1 cellular context compared by ENCODE assay signal in the genomic region with DNA sequence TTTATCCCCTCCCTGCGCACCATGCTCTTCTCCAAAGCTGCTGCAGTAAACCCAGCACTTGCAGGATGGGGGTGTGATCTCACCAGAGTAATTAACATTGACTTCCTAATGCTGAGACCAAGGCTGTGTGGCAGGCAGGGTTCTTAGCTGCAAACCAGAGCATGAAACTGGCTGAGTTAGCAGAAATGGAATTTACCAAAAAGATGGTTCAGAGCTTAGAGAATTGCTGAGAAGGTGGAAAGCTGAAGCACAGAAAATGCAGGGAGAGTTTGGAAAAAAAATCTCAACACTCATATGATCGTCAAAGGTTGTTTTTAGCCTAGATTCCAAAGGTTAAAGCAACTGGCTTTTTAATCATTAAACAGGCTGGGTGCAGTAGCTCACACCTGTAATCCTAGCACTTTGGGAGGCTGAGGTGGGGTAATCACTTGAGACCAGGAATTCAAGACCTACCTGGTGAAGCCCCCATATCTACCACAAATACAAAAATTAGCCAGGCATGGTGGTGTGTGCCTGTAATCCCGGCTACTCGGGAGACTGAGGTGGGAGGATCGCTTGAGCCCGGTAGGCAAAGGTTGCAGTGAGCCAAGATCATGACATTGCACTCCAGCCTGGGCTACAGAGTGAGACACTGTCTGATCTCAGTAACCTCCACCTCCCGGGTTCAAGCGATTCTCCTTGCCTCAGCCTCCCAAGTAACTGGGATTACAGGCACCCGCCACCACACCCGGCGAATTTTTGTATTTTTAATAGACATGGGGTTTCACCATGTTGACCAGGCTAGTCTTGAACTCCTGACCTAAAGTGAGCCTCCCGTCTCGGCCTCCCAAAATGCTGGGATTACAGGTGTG.
TF ChIP-seq lines count a peak whose summit lies in the region.

No MANE protein-coding gene starts in this region.

TF ChIP-seq in HepG2, 621 proteins besides CTCF, POLR2A, EP300 and RAD21 (continued from another document and continues in another):
- TF ChIP-seq, protein P1, sequence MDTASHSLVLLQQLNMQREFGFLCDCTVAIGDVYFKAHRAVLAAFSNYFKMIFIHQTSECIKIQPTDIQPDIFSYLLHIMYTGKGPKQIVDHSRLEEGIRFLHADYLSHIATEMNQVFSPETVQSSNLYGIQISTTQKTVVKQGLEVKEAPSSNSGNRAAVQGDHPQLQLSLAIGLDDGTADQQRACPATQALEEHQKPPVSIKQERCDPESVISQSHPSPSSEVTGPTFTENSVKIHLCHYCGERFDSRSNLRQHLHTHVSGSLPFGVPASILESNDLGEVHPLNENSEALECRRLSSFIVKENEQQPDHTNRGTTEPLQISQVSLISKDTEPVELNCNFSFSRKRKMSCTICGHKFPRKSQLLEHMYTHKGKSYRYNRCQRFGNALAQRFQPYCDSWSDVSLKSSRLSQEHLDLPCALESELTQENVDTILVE (CRISPR knock-in tag; IDR thresholded peaks at IDR 0.05) = no peak; the same call in 1 of the 2 replicates
- TF ChIP-seq, protein P2, sequence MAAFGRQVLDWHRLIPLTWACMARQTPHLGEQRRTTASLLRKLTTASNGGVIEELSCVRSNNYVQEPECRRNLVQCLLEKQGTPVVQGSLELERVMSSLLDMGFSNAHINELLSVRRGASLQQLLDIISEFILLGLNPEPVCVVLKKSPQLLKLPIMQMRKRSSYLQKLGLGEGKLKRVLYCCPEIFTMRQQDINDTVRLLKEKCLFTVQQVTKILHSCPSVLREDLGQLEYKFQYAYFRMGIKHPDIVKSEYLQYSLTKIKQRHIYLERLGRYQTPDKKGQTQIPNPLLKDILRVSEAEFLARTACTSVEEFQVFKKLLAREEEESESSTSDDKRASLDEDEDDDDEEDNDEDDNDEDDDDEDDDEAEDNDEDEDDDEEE (CRISPR knock-in tag; IDR thresholded peaks at IDR 0.05) = no peak; the same call in 1 of the 2 replicates
- TF ChIP-seq ZNF564 (CRISPR knock-in tag; IDR thresholded peaks at IDR 0.05) (peak; percentile 36; the same call in 1 of the 2 replicates), TCF7L2 (IDR thresholded peaks at IDR 0.05; ENCODE audit: low read depth, low read length) (no peak), TCF12 (IDR thresholded peaks at IDR 0.05) (no peak), TCF12 (CRISPR knock-in tag; IDR thresholded peaks at IDR 0.05) (no peak), ZNF615 (CRISPR knock-in tag; IDR thresholded peaks at IDR 0.05; ENCODE audit: borderline replicate concordance) (no peak), ZNF251 (CRISPR knock-in tag; IDR thresholded peaks at IDR 0.05) (no peak), SOX6 (IDR thresholded peaks at IDR 0.05) (no peak), SOX6 (CRISPR knock-in tag; IDR thresholded peaks at IDR 0.05) (peak; percentile 47), JDP2 (CRISPR knock-in tag; IDR thresholded peaks at IDR 0.05; ENCODE audit: borderline replicate concordance) (no peak), ZSCAN29 (CRISPR knock-in tag; conservative IDR thresholded peaks at IDR 0.05) (no peak), SETDB1 (CRISPR knock-in tag; IDR thresholded peaks at IDR 0.05; ENCODE audit: borderline replicate concordance) (no peak), ZNF782 (CRISPR knock-in tag; IDR thresholded peaks at IDR 0.05; ENCODE audit: borderline replicate concordance) (0 out of 2 replicates have a peak, but pooled peaks have one; percentile 1), PLRG1 (conservative IDR thresholded peaks at IDR 0.05) (no peak), ZNF264 (CRISPR knock-in tag; IDR thresholded peaks at IDR 0.05) (peak; percentile 84; the same call in 1 of the 2 replicates), NFE2 (CRISPR knock-in tag; IDR thresholded peaks at IDR 0.05) (no peak), MAFG (CRISPR knock-in tag; IDR thresholded peaks at IDR 0.05) (peak; percentile 65; the same call in 1 of the 2 replicates), SMC3 (IDR thresholded peaks at IDR 0.05; ENCODE audit: low read length) (no peak), NCOA2 (CRISPR knock-in tag; IDR thresholded peaks at IDR 0.05) (peak; percentile 55; the same call in 1 of the 2 replicates), ZSCAN21 (CRISPR knock-in tag; IDR thresholded peaks at IDR 0.05; ENCODE audit: borderline replicate concordance) (peak; percentile 71; the same call in 1 of the 2 replicates), ZNF136 (CRISPR knock-in tag; IDR thresholded peaks at IDR 0.05; ENCODE audit: low read depth) (no peak), ZNF496 (CRISPR knock-in tag; IDR thresholded peaks at IDR 0.05; ENCODE audit: insufficient replicate concordance) (no peak), ZFP36L1 (CRISPR knock-in tag; IDR thresholded peaks at IDR 0.05) (0 out of 2 replicates have a peak, but pooled peaks have one; percentile 16), ZFP36 (IDR thresholded peaks at IDR 0.05; ENCODE audit: borderline replicate concordance, low read depth, low read length, partially characterized antibody) (no peak)
- TF ChIP-seq, protein P3, sequence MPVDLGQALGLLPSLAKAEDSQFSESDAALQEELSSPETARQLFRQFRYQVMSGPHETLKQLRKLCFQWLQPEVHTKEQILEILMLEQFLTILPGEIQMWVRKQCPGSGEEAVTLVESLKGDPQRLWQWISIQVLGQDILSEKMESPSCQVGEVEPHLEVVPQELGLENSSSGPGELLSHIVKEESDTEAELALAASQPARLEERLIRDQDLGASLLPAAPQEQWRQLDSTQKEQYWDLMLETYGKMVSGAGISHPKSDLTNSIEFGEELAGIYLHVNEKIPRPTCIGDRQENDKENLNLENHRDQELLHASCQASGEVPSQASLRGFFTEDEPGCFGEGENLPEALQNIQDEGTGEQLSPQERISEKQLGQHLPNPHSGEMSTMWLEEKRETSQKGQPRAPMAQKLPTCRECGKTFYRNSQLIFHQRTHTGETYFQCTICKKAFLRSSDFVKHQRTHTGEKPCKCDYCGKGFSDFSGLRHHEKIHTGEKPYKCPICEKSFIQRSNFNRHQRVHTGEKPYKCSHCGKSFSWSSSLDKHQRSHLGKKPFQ (CRISPR knock-in tag; IDR thresholded peaks at IDR 0.05; ENCODE audit: insufficient replicate concordance) = peak; percentile 94
- TF ChIP-seq, protein P4, sequence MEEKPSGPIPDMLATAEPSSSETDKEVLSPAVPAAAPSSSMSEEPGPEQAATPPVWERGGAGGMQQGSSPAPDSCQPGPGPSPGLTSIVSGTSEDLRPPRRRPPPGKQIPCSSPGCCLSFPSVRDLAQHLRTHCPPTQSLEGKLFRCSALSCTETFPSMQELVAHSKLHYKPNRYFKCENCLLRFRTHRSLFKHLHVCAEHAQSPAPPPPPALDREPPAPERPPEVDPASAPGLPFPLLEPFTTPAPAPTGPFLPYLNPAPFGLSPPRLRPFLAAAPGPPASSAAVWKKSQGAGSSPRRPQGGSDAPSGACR (CRISPR knock-in tag; IDR thresholded peaks at IDR 0.05) = peak; percentile 48; the same call in 1 of the 2 replicates
- TF ChIP-seq, protein P5, sequence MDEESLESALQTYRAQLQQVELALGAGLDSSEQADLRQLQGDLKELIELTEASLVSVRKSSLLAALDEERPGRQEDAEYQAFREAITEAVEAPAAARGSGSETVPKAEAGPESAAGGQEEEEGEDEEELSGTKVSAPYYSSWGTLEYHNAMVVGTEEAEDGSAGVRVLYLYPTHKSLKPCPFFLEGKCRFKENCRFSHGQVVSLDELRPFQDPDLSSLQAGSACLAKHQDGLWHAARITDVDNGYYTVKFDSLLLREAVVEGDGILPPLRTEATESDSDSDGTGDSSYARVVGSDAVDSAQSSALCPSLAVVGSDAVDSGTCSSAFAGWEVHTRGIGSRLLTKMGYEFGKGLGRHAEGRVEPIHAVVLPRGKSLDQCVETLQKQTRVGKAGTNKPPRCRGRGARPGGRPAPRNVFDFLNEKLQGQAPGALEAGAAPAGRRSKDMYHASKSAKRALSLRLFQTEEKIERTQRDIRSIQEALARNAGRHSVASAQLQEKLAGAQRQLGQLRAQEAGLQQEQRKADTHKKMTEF (CRISPR knock-in tag; IDR thresholded peaks at IDR 0.05) = peak; percentile 39; the same call in 1 of the 2 replicates
- TF ChIP-seq, protein P6, sequence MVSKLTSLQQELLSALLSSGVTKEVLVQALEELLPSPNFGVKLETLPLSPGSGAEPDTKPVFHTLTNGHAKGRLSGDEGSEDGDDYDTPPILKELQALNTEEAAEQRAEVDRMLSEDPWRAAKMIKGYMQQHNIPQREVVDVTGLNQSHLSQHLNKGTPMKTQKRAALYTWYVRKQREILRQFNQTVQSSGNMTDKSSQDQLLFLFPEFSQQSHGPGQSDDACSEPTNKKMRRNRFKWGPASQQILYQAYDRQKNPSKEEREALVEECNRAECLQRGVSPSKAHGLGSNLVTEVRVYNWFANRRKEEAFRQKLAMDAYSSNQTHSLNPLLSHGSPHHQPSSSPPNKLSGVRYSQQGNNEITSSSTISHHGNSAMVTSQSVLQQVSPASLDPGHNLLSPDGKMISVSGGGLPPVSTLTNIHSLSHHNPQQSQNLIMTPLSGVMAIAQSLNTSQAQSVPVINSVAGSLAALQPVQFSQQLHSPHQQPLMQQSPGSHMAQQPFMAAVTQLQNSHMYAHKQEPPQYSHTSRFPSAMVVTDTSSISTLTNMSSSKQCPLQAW (CRISPR knock-in tag; IDR thresholded peaks at IDR 0.05) = peak; percentile 99
- TF ChIP-seq, protein P7, sequence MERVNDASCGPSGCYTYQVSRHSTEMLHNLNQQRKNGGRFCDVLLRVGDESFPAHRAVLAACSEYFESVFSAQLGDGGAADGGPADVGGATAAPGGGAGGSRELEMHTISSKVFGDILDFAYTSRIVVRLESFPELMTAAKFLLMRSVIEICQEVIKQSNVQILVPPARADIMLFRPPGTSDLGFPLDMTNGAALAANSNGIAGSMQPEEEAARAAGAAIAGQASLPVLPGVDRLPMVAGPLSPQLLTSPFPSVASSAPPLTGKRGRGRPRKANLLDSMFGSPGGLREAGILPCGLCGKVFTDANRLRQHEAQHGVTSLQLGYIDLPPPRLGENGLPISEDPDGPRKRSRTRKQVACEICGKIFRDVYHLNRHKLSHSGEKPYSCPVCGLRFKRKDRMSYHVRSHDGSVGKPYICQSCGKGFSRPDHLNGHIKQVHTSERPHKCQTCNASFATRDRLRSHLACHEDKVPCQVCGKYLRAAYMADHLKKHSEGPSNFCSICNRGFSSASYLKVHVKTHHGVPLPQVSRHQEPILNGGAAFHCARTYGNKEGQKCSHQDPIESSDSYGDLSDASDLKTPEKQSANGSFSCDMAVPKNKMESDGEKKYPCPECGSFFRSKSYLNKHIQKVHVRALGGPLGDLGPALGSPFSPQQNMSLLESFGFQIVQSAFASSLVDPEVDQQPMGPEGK (CRISPR knock-in tag; IDR thresholded peaks at IDR 0.05) = peak; percentile 59
- TF ChIP-seq, protein P8, sequence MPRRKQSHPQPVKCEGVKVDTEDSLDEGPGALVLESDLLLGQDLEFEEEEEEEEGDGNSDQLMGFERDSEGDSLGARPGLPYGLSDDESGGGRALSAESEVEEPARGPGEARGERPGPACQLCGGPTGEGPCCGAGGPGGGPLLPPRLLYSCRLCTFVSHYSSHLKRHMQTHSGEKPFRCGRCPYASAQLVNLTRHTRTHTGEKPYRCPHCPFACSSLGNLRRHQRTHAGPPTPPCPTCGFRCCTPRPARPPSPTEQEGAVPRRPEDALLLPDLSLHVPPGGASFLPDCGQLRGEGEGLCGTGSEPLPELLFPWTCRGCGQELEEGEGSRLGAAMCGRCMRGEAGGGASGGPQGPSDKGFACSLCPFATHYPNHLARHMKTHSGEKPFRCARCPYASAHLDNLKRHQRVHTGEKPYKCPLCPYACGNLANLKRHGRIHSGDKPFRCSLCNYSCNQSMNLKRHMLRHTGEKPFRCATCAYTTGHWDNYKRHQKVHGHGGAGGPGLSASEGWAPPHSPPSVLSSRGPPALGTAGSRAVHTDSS (CRISPR knock-in tag; conservative IDR thresholded peaks at IDR 0.05) = 0 out of 2 replicates have a peak, but pooled peaks have one; percentile 61
- TF ChIP-seq, protein P9, sequence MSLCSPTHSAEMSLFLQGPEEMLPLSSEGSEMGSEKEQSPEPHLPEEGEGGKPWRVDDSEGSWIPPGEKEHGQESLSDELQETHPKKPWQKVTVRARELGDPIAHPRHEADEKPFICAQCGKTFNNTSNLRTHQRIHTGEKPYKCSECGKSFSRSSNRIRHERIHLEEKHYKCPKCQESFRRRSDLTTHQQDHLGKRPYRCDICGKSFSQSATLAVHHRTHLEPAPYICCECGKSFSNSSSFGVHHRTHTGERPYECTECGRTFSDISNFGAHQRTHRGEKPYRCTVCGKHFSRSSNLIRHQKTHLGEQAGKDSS (CRISPR knock-in tag; IDR thresholded peaks at IDR 0.05; ENCODE audit: borderline replicate concordance, low read depth) = no peak
- TF ChIP-seq, protein P10, sequence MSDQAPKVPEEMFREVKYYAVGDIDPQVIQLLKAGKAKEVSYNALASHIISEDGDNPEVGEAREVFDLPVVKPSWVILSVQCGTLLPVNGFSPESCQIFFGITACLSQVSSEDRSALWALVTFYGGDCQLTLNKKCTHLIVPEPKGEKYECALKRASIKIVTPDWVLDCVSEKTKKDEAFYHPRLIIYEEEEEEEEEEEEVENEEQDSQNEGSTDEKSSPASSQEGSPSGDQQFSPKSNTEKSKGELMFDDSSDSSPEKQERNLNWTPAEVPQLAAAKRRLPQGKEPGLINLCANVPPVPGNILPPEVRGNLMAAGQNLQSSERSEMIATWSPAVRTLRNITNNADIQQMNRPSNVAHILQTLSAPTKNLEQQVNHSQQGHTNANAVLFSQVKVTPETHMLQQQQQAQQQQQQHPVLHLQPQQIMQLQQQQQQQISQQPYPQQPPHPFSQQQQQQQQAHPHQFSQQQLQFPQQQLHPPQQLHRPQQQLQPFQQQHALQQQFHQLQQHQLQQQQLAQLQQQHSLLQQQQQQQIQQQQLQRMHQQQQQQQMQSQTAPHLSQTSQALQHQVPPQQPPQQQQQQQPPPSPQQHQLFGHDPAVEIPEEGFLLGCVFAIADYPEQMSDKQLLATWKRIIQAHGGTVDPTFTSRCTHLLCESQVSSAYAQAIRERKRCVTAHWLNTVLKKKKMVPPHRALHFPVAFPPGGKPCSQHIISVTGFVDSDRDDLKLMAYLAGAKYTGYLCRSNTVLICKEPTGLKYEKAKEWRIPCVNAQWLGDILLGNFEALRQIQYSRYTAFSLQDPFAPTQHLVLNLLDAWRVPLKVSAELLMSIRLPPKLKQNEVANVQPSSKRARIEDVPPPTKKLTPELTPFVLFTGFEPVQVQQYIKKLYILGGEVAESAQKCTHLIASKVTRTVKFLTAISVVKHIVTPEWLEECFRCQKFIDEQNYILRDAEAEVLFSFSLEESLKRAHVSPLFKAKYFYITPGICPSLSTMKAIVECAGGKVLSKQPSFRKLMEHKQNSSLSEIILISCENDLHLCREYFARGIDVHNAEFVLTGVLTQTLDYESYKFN (CRISPR knock-in tag; conservative IDR thresholded peaks at IDR 0.05) = peak; percentile 100
- TF ChIP-seq, protein P11, sequence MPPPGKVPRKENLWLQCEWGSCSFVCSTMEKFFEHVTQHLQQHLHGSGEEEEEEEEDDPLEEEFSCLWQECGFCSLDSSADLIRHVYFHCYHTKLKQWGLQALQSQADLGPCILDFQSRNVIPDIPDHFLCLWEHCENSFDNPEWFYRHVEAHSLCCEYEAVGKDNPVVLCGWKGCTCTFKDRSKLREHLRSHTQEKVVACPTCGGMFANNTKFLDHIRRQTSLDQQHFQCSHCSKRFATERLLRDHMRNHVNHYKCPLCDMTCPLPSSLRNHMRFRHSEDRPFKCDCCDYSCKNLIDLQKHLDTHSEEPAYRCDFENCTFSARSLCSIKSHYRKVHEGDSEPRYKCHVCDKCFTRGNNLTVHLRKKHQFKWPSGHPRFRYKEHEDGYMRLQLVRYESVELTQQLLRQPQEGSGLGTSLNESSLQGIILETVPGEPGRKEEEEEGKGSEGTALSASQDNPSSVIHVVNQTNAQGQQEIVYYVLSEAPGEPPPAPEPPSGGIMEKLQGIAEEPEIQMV (CRISPR knock-in tag; IDR thresholded peaks at IDR 0.05; ENCODE audit: low read depth) = no peak
- TF ChIP-seq, protein P12, sequence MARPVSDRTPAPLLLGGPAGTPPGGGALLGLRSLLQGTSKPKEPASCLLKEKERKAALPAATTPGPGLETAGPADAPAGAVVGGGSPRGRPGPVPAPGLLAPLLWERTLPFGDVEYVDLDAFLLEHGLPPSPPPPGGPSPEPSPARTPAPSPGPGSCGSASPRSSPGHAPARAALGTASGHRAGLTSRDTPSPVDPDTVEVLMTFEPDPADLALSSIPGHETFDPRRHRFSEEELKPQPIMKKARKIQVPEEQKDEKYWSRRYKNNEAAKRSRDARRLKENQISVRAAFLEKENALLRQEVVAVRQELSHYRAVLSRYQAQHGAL (CRISPR knock-in tag; IDR thresholded peaks at IDR 0.05; ENCODE audit: not compliant biosample characterization) = no peak
